In genomic region chr4:13701937-13702446, GRCh38 we compare ENCODE assay signal across 16 cellular contexts.
A peak's percentile ranks its signal among the peaks of the same experiment; 100 is the strongest.
DNase-seq lines count a peak whose midpoint lies in the region; ATAC-seq, FAIRE-seq and TF ChIP-seq lines count a peak whose summit lies in the region.
"Had no signal": no experiment of that assay in that cellular context is flagged by ENCODE, and none has a peak within 500 bp of the region (broad histone marks: within the 10 kb centered on the region; RNA-seq: fewer than 3 reads in every experiment).

No MANE protein-coding gene starts in this region.

- peaks cover 2% of the 10 kb centered on the region for H3K27me3 Mint-ChIP-seq in astrocyte (ENCODE audit: low read depth, unreplicated experiment)
- no peaks in the 10 kb centered on the region for H3K27me3 Mint-ChIP-seq in activated T-helper 1 cell treated with anti-CD3 and anti-CD28 coated beads, Interleukin-12 subunit alpha, Interleukin-12 subunit beta, Interleukin-2, Interleukin-4 antibody, amounts not matched to agents 30 ng/mL and 10 ng/mL and 1 ng/mL, durations not matched to agents 14 hours and 24 hours and 36 hours (ENCODE audit: insufficient read depth)
- peaks cover 11% of the 10 kb centered on the region for H3K27me3 Mint-ChIP-seq in activated T-helper 17 cell treated with anti-CD3 and anti-CD28 coated beads, Interleukin-2, amount 50 U/mL, for 72 hours
- H3K27me3 Mint-ChIP-seq: CD4-positive, CD25-positive, alpha-beta regulatory T cell had no signal

- no peak overlapping the region for H3K4me3 ChIP-seq in AG10803 (ENCODE audit: low read length)
- no peak overlapping the region for H3K4me3 ChIP-seq in IMR-90 (ENCODE audit: insufficient read depth, low read depth, low read length)
- no peak overlapping the region for H3K4me3 ChIP-seq in astrocyte (ENCODE audit: insufficient read depth, low read depth, low read length)
- H3K4me3 ChIP-seq in kidney epithelial cell (ENCODE audit: low read depth, low read length) = no peak overlapping the region
- no peak overlapping the region for H3K4me3 ChIP-seq in vagina
- H3K4me3 ChIP-seq: colonic mucosa, K562 had no signal

- BruUV-seq in IMR-90 (replicated peaks; lab: Mats Ljungman, UMichigan) = no TSS peak

- peak overlapping the region; percentile 80; the same call in 1 of the 2 replicates for H3K18ac ChIP-seq in IMR-90 (ENCODE audit: low read depth, low read length)

- H3K4me1 Mint-ChIP-seq in astrocyte (ENCODE audit: low read depth, unreplicated experiment) = peaks cover 12% of the 10 kb centered on the region
- H3K4me1 Mint-ChIP-seq in activated T-helper 1 cell treated with anti-CD3 and anti-CD28 coated beads, Interleukin-12 subunit alpha, Interleukin-12 subunit beta, Interleukin-2, Interleukin-4 antibody, amounts not matched to agents 30 ng/mL and 10 ng/mL and 1 ng/mL, durations not matched to agents 14 hours and 24 hours and 36 hours (ENCODE audit: low read depth) = no peaks in the 10 kb centered on the region
- H3K4me1 Mint-ChIP-seq in activated T-helper 17 cell treated with anti-CD3 and anti-CD28 coated beads, Interleukin-2, amount 50 U/mL, for 72 hours = no peaks in the 10 kb centered on the region
- H3K4me1 Mint-ChIP-seq: CD4-positive, CD25-positive, alpha-beta regulatory T cell; naive thymus-derived CD8-positive, alpha-beta T cell had no signal

- no peak overlapping the region for H4K91ac ChIP-seq in IMR-90 (ENCODE audit: insufficient read depth, low read depth, low read length)

- no peaks in the 10 kb centered on the region for H3K9me3 ChIP-seq in IMR-90 (ENCODE audit: control insufficient read depth, insufficient read depth, low read length)
- H3K9me3 ChIP-seq in astrocyte (ENCODE audit: insufficient read depth, low read depth, low read length) = no peaks in the 10 kb centered on the region
- H3K9me3 ChIP-seq in vagina = no peaks in the 10 kb centered on the region
- H3K9me3 ChIP-seq: colonic mucosa had no signal

- H3K23ac ChIP-seq in IMR-90 (ENCODE audit: low read depth, low read length) = no peak overlapping the region

- no peak for FAIRE-seq in astrocyte (lab: Jason Lieb, UNC)
- FAIRE-seq: K562 had no signal

- H3K14ac ChIP-seq in IMR-90 (replicated peaks; ENCODE audit: low read depth, low read length) = peak overlapping the region; percentile 37; the same call in 1 of the 2 replicates

- H3K56ac ChIP-seq in IMR-90 (ENCODE audit: extremely low read depth, insufficient read depth, low read length) = no peak overlapping the region

- H3K4me3 Mint-ChIP-seq in astrocyte (ENCODE audit: unreplicated experiment) = no peak overlapping the region
- H3K4me3 Mint-ChIP-seq in activated T-helper 1 cell treated with anti-CD3 and anti-CD28 coated beads, Interleukin-12 subunit alpha, Interleukin-12 subunit beta, Interleukin-2, Interleukin-4 antibody, amounts not matched to agents 30 ng/mL and 10 ng/mL and 1 ng/mL, durations not matched to agents 14 hours and 24 hours and 36 hours = no peak overlapping the region
- H3K4me3 Mint-ChIP-seq in activated T-helper 17 cell treated with anti-CD3 and anti-CD28 coated beads, Interleukin-2, amount 50 U/mL, for 72 hours = no peak overlapping the region
- H3K4me3 Mint-ChIP-seq: CD4-positive, CD25-positive, alpha-beta regulatory T cell; naive thymus-derived CD8-positive, alpha-beta T cell; stimulated activated naive B cell treated with anti-CD40 and anti-IgM and Interleukin-4, amounts not matched to agents 10 μg/mL and 1 μg/mL and 100 μg/mL, for 72 hours had no signal

- no peak overlapping the region for H2AK9ac ChIP-seq in IMR-90 (replicated peaks; ENCODE audit: low read depth, low read length, poor library complexity)

- H3K4ac ChIP-seq in IMR-90 (ENCODE audit: low read depth, low read length) = peak overlapping the region; percentile 53; the same call in 1 of the 2 replicates

- no peaks in the 10 kb centered on the region for H3K79me1 ChIP-seq in IMR-90 (ENCODE audit: low read depth in 1 of 2, low read length in 2 of 2)

- no peak for TF ChIP-seq POLR2A in IMR-90 (IDR thresholded peaks at IDR 0.05; ENCODE audit: low read depth, low read length)
- no peak for TF ChIP-seq POLR2A in vagina (IDR thresholded peaks at IDR 0.05)

- H4K20me1 ChIP-seq in IMR-90 (ENCODE audit: insufficient read depth, low read length) (no peaks in the 10 kb centered on the region), astrocyte (ENCODE audit: insufficient read depth, low read length) (no peaks in the 10 kb centered on the region)

- H3K4me1 ChIP-seq in IMR-90 (ENCODE audit: control insufficient read depth, insufficient read depth, low read length) (peaks cover 4% of the 10 kb centered on the region), astrocyte (ENCODE audit: insufficient read depth, low read length) (peaks cover 11% of the 10 kb centered on the region), vagina (no peaks in the 10 kb centered on the region)
- H3K4me1 ChIP-seq: colonic mucosa had no signal

- DNase-seq in AG10803 (ENCODE audit: low read depth) (peak; percentile 77), IMR-90 (peak; percentile 62), astrocyte (ENCODE audit: low read depth) (peak; percentile 45), kidney epithelial cell (ENCODE audit: low read depth) (peak; percentile 52), vagina (ENCODE audit: extremely low spot score in 2 of 2) (no peak)
- no peak for DNase-seq in activated T-helper 1 cell treated with anti-CD3 and anti-CD28 coated beads, Interleukin-12 subunit alpha, Interleukin-12 subunit beta, Interleukin-2, Interleukin-4 antibody, amounts not matched to agents 30 ng/mL and 10 ng/mL and 1 ng/mL, durations not matched to agents 14 hours and 24 hours and 36 hours (ENCODE audit: low spot score)
- DNase-seq: CD4-positive, CD25-positive, alpha-beta regulatory T cell; colonic mucosa; naive thymus-derived CD8-positive, alpha-beta T cell; NCI-H774; stimulated activated CD4-positive, alpha-beta T cell treated with anti-CD3 and anti-CD28 coated beads, Interleukin-15, amount 100 ng/mL, for 24 hours; stimulated activated naive B cell treated with anti-CD40 and anti-IgM and Interleukin-4, amounts not matched to agents 10 μg/mL and 1 μg/mL and 100 μg/mL, for 72 hours; T-helper 9 cell had no signal

- no peak overlapping the region for H3K9ac ChIP-seq in IMR-90 (ENCODE audit: low read depth, low read length)
- H3K9ac ChIP-seq in astrocyte (ENCODE audit: low read length) = no peak overlapping the region

- H2BK20ac ChIP-seq in IMR-90 (ENCODE audit: low read depth, low read length) = peak overlapping the region; percentile 79; the same call in 1 of the 2 replicates

- in situ Hi-C loops in IMR-90 (cut with MboI; ENCODE audit: low sequenced_read_pairs) = no loop called here

- dilution Hi-C loops in IMR-90 (cut with HindIII; ENCODE audit: low sequenced_read_pairs, unreplicated experiment) = no loop called here

- H3K4me2 ChIP-seq in IMR-90 (ENCODE audit: low read depth, low read length) (no peak overlapping the region), astrocyte (ENCODE audit: low read length) (no peak overlapping the region)

- no peaks in the 10 kb centered on the region for H3K9me3 Mint-ChIP-seq in astrocyte (ENCODE audit: unreplicated experiment)
- no peaks in the 10 kb centered on the region for H3K9me3 Mint-ChIP-seq in activated T-helper 1 cell treated with anti-CD3 and anti-CD28 coated beads, Interleukin-12 subunit alpha, Interleukin-12 subunit beta, Interleukin-2, Interleukin-4 antibody, amounts not matched to agents 30 ng/mL and 10 ng/mL and 1 ng/mL, durations not matched to agents 14 hours and 24 hours and 36 hours
- H3K9me3 Mint-ChIP-seq in activated T-helper 17 cell treated with anti-CD3 and anti-CD28 coated beads, Interleukin-2, amount 50 U/mL, for 72 hours = no peaks in the 10 kb centered on the region
- H3K9me3 Mint-ChIP-seq: naive thymus-derived CD8-positive, alpha-beta T cell had no signal

- no peaks in the 10 kb centered on the region for H3K36me3 Mint-ChIP-seq in astrocyte (ENCODE audit: low read depth, unreplicated experiment)
- H3K36me3 Mint-ChIP-seq in activated T-helper 1 cell treated with anti-CD3 and anti-CD28 coated beads, Interleukin-12 subunit alpha, Interleukin-12 subunit beta, Interleukin-2, Interleukin-4 antibody, amounts not matched to agents 30 ng/mL and 10 ng/mL and 1 ng/mL, durations not matched to agents 14 hours and 24 hours and 36 hours (ENCODE audit: low read depth) = no peaks in the 10 kb centered on the region
- H3K36me3 Mint-ChIP-seq in activated T-helper 17 cell treated with anti-CD3 and anti-CD28 coated beads, Interleukin-2, amount 50 U/mL, for 72 hours (ENCODE audit: low read depth) = no peaks in the 10 kb centered on the region
- H3K36me3 Mint-ChIP-seq: CD4-positive, CD25-positive, alpha-beta regulatory T cell; naive thymus-derived CD8-positive, alpha-beta T cell; stimulated activated naive B cell treated with anti-CD40 and anti-IgM and Interleukin-4, amounts not matched to agents 10 μg/mL and 1 μg/mL and 100 μg/mL, for 72 hours had no signal

- no peak for TF ChIP-seq RAD21 in IMR-90 (IDR thresholded peaks at IDR 0.05; ENCODE audit: low read length)

- no peak overlapping the region for H3K27ac ChIP-seq in IMR-90 (ENCODE audit: insufficient read depth, low read length)
- H3K27ac ChIP-seq in astrocyte (ENCODE audit: low read depth, low read length) = no peak overlapping the region
- no peak overlapping the region for H3K27ac ChIP-seq in vagina
- H3K27ac ChIP-seq: colonic mucosa had no signal

- H4K5ac ChIP-seq in IMR-90 (ENCODE audit: low read depth, low read length) = peak overlapping the region; percentile 59; the same call in 1 of the 2 replicates

- no peak for TF ChIP-seq CTCF in AG10803 (conservative IDR thresholded peaks at IDR 0.05; ENCODE audit: low read length)
- TF ChIP-seq CTCF in IMR-90 (conservative IDR thresholded peaks at IDR 0.05; ENCODE audit: low read depth, low read length) = no peak
- no peak for TF ChIP-seq CTCF in astrocyte (IDR thresholded peaks at IDR 0.05; ENCODE audit: insufficient read depth, low read depth, low read length)
- TF ChIP-seq CTCF in kidney epithelial cell (IDR thresholded peaks at IDR 0.05; ENCODE audit: insufficient read depth, low read length, poor library complexity, severe bottlenecking) = no peak
- no peak for TF ChIP-seq CTCF in vagina (IDR thresholded peaks at IDR 0.05)

- no peak overlapping the region for H2BK15ac ChIP-seq in IMR-90 (ENCODE audit: low read depth, low read length)

- no peak overlapping the region for H2AK5ac ChIP-seq in IMR-90 (ENCODE audit: low read depth, low read length)

- WGBS in IMR-90 (ENCODE audit: extremely low coverage in 2 of 2, insufficient read length in 1 of 2), 2 experiments = 80% methylated on average over 1 of the region's 2 CpGs; no CpG with 5 or more reads in 1 of the 2 experiments

- H3K27ac Mint-ChIP-seq in astrocyte (ENCODE audit: unreplicated experiment) = no peak overlapping the region
- no peak overlapping the region for H3K27ac Mint-ChIP-seq in activated T-helper 1 cell treated with anti-CD3 and anti-CD28 coated beads, Interleukin-12 subunit alpha, Interleukin-12 subunit beta, Interleukin-2, Interleukin-4 antibody, amounts not matched to agents 30 ng/mL and 10 ng/mL and 1 ng/mL, durations not matched to agents 14 hours and 24 hours and 36 hours
- H3K27ac Mint-ChIP-seq in activated T-helper 17 cell treated with anti-CD3 and anti-CD28 coated beads, Interleukin-2, amount 50 U/mL, for 72 hours = no peak overlapping the region
- H3K27ac Mint-ChIP-seq: CD4-positive, CD25-positive, alpha-beta regulatory T cell; naive thymus-derived CD8-positive, alpha-beta T cell; stimulated activated naive B cell treated with anti-CD40 and anti-IgM and Interleukin-4, amounts not matched to agents 10 μg/mL and 1 μg/mL and 100 μg/mL, for 72 hours had no signal

- H3K9me1 ChIP-seq in IMR-90 (ENCODE audit: insufficient read depth, low read length) = no peaks in the 10 kb centered on the region

- H3K27me3 ChIP-seq in IMR-90 (ENCODE audit: control insufficient read depth, insufficient read depth, low read length) = no peaks in the 10 kb centered on the region
- H3K27me3 ChIP-seq in astrocyte (ENCODE audit: insufficient read depth, low read length) = no peaks in the 10 kb centered on the region
- no peaks in the 10 kb centered on the region for H3K27me3 ChIP-seq in kidney epithelial cell (ENCODE audit: control insufficient read depth, insufficient read depth, low read length)
- H3K27me3 ChIP-seq in vagina = no peaks in the 10 kb centered on the region
- H3K27me3 ChIP-seq: colonic mucosa had no signal

- H4K8ac ChIP-seq in IMR-90 (ENCODE audit: low read depth in 2 of 2, low read length in 2 of 2) = peak overlapping the region in 1 of 2 experiments; percentile 31; a peak in 2 of 4 replicates

- POLR2A ChIA-PET in IMR-90 (lab: Charles Lee; ENCODE audit: unreplicated experiment) = no interaction called here

- peak overlapping the region; percentile 50 for H2BK120ac ChIP-seq in IMR-90 (ENCODE audit: low read depth, low read length)

- H2AFZ ChIP-seq in IMR-90 (replicated peaks; ENCODE audit: low read length, poor library complexity) (no peak overlapping the region), astrocyte (ENCODE audit: low read depth, low read length) (no peak overlapping the region)

- no peaks in the 10 kb centered on the region for H3K36me3 ChIP-seq in IMR-90 (ENCODE audit: control insufficient read depth, insufficient read depth, low read length)
- no peaks in the 10 kb centered on the region for H3K36me3 ChIP-seq in astrocyte (ENCODE audit: insufficient read depth, low read length)
- H3K36me3 ChIP-seq in kidney epithelial cell (ENCODE audit: control insufficient read depth, insufficient read depth, low read length) = no peaks in the 10 kb centered on the region
- H3K36me3 ChIP-seq in vagina = no peaks in the 10 kb centered on the region
- H3K36me3 ChIP-seq: colonic mucosa had no signal

- peak; percentile 24; the same call in 1 of the 2 replicates for ATAC-seq in IMR-90 (ENCODE audit: low read depth)
- ATAC-seq in HG03175 (IDR thresholded peaks at IDR 0.05; ENCODE audit: unreplicated experiment) = no peak
- ATAC-seq in activated T-helper 17 cell treated with anti-CD3 and anti-CD28 coated beads, Interleukin-2, amount 50 U/mL, for 72 hours (replicated peaks) = no peak
- ATAC-seq: K562; naive thymus-derived CD8-positive, alpha-beta T cell; stimulated activated naive B cell treated with anti-CD40 and anti-IgM and Interleukin-4, amounts not matched to agents 10 μg/mL and 1 μg/mL and 100 μg/mL, for 72 hours had no signal

- CTCF ChIA-PET in IMR-90 (lab: Yijun Ruan, JAX) = no interaction called here

- H2BK5ac ChIP-seq in IMR-90 (ENCODE audit: low read depth, low read length, poor library complexity, severe bottlenecking) = peak overlapping the region; percentile 41

- intact Hi-C loops in IMR-90 (cut with micrococcal nuclease) (loop anchor here (5.0 kb wide), 1 partner anchor 205 kb away; no protein-coding TSS in a partner anchor), vagina (cut with DNase I) (no loop called here)
- intact Hi-C loops in activated T-helper 1 cell treated with anti-CD3 and anti-CD28 coated beads, Interleukin-12 subunit alpha, Interleukin-12 subunit beta, Interleukin-2, Interleukin-4 antibody, amounts not matched to agents 30 ng/mL and 10 ng/mL and 1 ng/mL, durations not matched to agents 14 hours and 24 hours and 36 hours (cut with micrococcal nuclease) = no loop called here

- no peaks in the 10 kb centered on the region for H3K79me2 ChIP-seq in astrocyte (ENCODE audit: insufficient read depth, low read length)

Comparison
In these comparisons a context has a peak if more than half of its experiments do, and no peak if none do; other contexts are left out.
1. DNase-seq: peak in AG10803 (single experiment), IMR-90 (single experiment), astrocyte (single experiment) and kidney epithelial cell (single experiment); none in activated T-helper 1 cell treated with anti-CD3 and anti-CD28 coated beads, Interleukin-12 subunit alpha, Interleukin-12 subunit beta, Interleukin-2, Interleukin-4 antibody, amounts not matched to agents 30 ng/mL and 10 ng/mL and 1 ng/mL, durations not matched to agents 14 hours and 24 hours and 36 hours (single experiment) and vagina (0 of 2).